1 cellular context compared by ENCODE assay signal in genomic region chr4:67533112-67533511, GRCh38.
TF ChIP-seq lines count a peak whose summit lies in the region.

No MANE protein-coding gene starts in this region.

TF ChIP-seq in K562, 482 proteins besides CTCF, POLR2A, EP300 and RAD21 (continued from another document):
- TF ChIP-seq BRCA1 (IDR thresholded peaks at IDR 0.05) (no peak), BRCA1 (CRISPR knock-in tag; IDR thresholded peaks at IDR 0.05) (no peak), DIDO1 (tag; IDR thresholded peaks at IDR 0.05; ENCODE audit: low read depth) (no peak), ZNF445 (CRISPR knock-in tag; IDR thresholded peaks at IDR 0.05; ENCODE audit: low read depth) (no peak), TRIM28 (IDR thresholded peaks at IDR 0.05) (peak; percentile 42; the same call in 1 of the 2 replicates), HNRNPK (IDR thresholded peaks at IDR 0.05; ENCODE audit: low read depth, low read length, poor library complexity, severe bottlenecking) (no peak), BCOR (IDR thresholded peaks at IDR 0.05) (no peak), MBD1 (CRISPR knock-in tag; IDR thresholded peaks at IDR 0.05) (no peak), RBM25 (IDR thresholded peaks at IDR 0.05; ENCODE audit: low read depth, low read length, severe bottlenecking) (no peak), MAX (CRISPR knock-in tag; IDR thresholded peaks at IDR 0.05) (no peak), GTF2A2 (tag; IDR thresholded peaks at IDR 0.05) (no peak), ZFP36 (IDR thresholded peaks at IDR 0.05; ENCODE audit: low read depth, low read length, partially characterized antibody) (peak; percentile 86)
